In genomic region chr7:74401137-74401859, GRCh38 we compare ENCODE assay signal across 8 cellular contexts. TPM values are rescaled to one million over a fixed set of nuclear protein-coding genes. Genes with fewer than 3 reads are reported as not detected.
DNase-seq lines count a peak whose midpoint lies in the region; ATAC-seq lines count a peak whose summit lies in the region.

No MANE protein-coding gene starts in this region.

- peak; percentile 34 for DNase-seq in NK-92 treated with Interleukin-12 subunit alpha and Interleukin-12 subunit beta, amount 100 ng/mL, for 24 hours (lab: John Stamatoyannopoulos, UW)
- DNase-seq in NK-92 (lab: John Stamatoyannopoulos, UW; ENCODE audit: unreplicated experiment) (no peak), NCI-H1694 (lab: John Stamatoyannopoulos, UW) (peak; percentile 63), caudate nucleus (lab: John Stamatoyannopoulos, UW) (peak in 47 of 61 donors; percentile 5 to 74 (median 40)), left lobe of liver (ENCODE audit: low spot score) (peak; percentile 65)
- peak; percentile 45 for DNase-seq in activated CD4-positive, CD25-positive, alpha-beta regulatory T cell treated with anti-CD3 and anti-CD28 coated beads, Interleukin-2, amount 50 U/mL, for 16 hours (ENCODE audit: low read depth, low spot score)
- peak; percentile 54 to 72 for DNase-seq in stimulated activated CD4-positive, alpha-beta T cell treated with anti-CD3 and anti-CD28 coated beads, Interleukin-4, amount 100 ng/mL, for 48 hours (ENCODE audit: low read depth in 2 of 2)

- ATAC-seq in left lobe of liver (peak; percentile 91), GM18873 (IDR thresholded peaks at IDR 0.05; ENCODE audit: low FRiP score, unreplicated experiment) (no peak)

- H3K27ac ChIP-seq in caudate nucleus (ENCODE audit: low read depth, low read length), result no peak overlapping the region

RNA-seq across cellular contexts. Expression of gene GTF2IRD1, which starts 52.4 kb away (rescaled TPM):
- total RNA-seq in left lobe of liver, result 10.3 TPM
